Comparison of ENCODE assay signal across 8 cellular contexts in the genomic region with DNA sequence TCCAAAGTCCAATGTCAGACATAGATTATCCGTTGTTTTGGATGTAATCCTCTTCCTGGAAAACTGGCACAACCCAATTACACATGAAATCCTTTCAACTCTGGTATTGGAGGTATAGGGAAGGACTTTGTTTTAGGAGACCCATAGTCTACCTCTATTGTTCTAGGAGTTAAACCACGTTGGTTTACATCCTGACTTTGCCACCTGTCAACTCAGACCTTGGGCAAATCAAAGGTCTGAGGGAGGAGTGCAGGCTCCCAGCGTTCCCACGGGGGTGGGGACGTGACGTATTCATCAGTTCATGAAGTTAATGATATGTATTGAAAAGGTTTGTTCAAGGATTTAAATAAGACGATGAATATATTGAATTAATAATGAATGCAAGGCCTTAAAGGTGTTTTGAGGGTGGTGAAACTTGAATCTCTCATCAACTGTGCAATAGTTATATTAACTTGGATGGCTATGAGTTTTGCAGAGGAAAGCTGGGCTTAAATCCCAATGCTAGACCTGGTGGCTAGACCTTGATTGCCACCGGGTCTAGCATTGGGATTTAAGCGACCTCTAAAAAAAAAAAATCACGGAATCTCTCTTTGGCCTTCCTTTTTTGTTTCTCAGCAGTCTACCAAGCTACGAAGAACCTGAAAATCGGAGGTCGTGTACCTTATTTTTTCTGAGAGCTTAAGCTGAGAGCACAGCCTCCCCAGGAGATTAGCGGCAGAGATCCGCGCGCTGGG. TPM values are rescaled to one million over a fixed set of nuclear protein-coding genes. Genes with fewer than 3 reads are reported as not detected.
DNase-seq lines count a peak whose midpoint lies in the region; ATAC-seq and TF ChIP-seq lines count a peak whose summit lies in the region.

No MANE protein-coding gene starts in this region.

- ATAC-seq in HG02981 (IDR thresholded peaks at IDR 0.05; ENCODE audit: unreplicated experiment) (no peak), GM21717 (IDR thresholded peaks at IDR 0.05; ENCODE audit: unreplicated experiment) (no peak)

- no peaks in the 10 kb centered on the region for H3K27me3 Mint-ChIP-seq in CD4-positive, alpha-beta memory T cell

- POLR2A ChIA-PET in CD4-positive, alpha-beta memory T cell (lab: Charles Lee; ENCODE audit: partially characterized antibody), result interaction anchor here (0.6 to 1.2 kb wide), 4 partner anchors 16 to 970 kb away, joined by 3 read pairs; no protein-coding TSS in a partner anchor

- peak overlapping the region; percentile 81 to 95 (median 93) for H3K27ac Mint-ChIP-seq in CD4-positive, alpha-beta memory T cell

- no peaks in the 10 kb centered on the region for H4K20me1 ChIP-seq in mammary epithelial cell (ENCODE audit: insufficient read depth, low read length)

- peaks cover 0 to 3% of the 10 kb centered on the region in 2 donors for H3K36me3 Mint-ChIP-seq in CD4-positive, alpha-beta memory T cell

- H3K4me1 ChIP-seq in CD4-positive, alpha-beta memory T cell (ENCODE audit: insufficient read depth, low read length), result peaks cover 13% of the 10 kb centered on the region
- H3K4me1 ChIP-seq in mammary epithelial cell (ENCODE audit: insufficient read depth, low read length), result peaks cover 7% of the 10 kb centered on the region
- peaks cover 5% of the 10 kb centered on the region for H3K4me1 ChIP-seq in mucosa of stomach (ENCODE audit: control insufficient read depth, insufficient read depth, low read length)

- TF ChIP-seq CTCF in HL-60 (IDR thresholded peaks at IDR 0.05; ENCODE audit: insufficient read depth, low read length), result no peak
- no peak for TF ChIP-seq CTCF in mammary epithelial cell (conservative IDR thresholded peaks at IDR 0.05 in 1 of 2, IDR thresholded peaks at IDR 0.05 in 1 of 2; ENCODE audit: extremely low read depth in 1 of 2, insufficient read depth in 1 of 2, low read depth in 1 of 2, low read length in 2 of 2)

- no peaks in the 10 kb centered on the region for H3K9me3 Mint-ChIP-seq in CD4-positive, alpha-beta memory T cell

- in situ Hi-C loops in mammary epithelial cell (cut with MboI; ENCODE audit: low sequenced_read_pairs in 2 of 2), result no loop called here

- peaks cover 10 to 20% (median 12%) of the 10 kb centered on the region in 4 donors for H3K4me1 Mint-ChIP-seq in CD4-positive, alpha-beta memory T cell

- dilution Hi-C loops in mammary epithelial cell (cut with HindIII; ENCODE audit: low sequenced_read_pairs), result no loop called here

- H3K4me2 ChIP-seq in mammary epithelial cell (ENCODE audit: insufficient read depth, low read depth, low read length), result peak overlapping the region; percentile 31

- H3K4me3 ChIP-seq in CD4-positive, alpha-beta memory T cell (ENCODE audit: low read length in 2 of 2), result peak overlapping the region; percentile 22 to 68
- H3K4me3 ChIP-seq in HL-60 (replicated peaks; ENCODE audit: insufficient read depth, low read length), result peak overlapping the region; percentile 99
- H3K4me3 ChIP-seq in mammary epithelial cell (replicated peaks in 1 of 3; ENCODE audit: insufficient read depth in 1 of 3, low read depth in 2 of 3, low read length in 3 of 3), result peak overlapping the region in 2 of 3 experiments; percentile 68 to 87
- H3K4me3 ChIP-seq in mucosa of stomach (ENCODE audit: low read length), result no peak overlapping the region

- CTCF ChIA-PET in CD4-positive, alpha-beta memory T cell (lab: Charles Lee; ENCODE audit: partially characterized antibody), result interaction anchor here (1.4 kb wide), 1 partner anchor 123 kb away, joined by 3 read pairs; no protein-coding TSS in a partner anchor
- CTCF ChIA-PET in mammary epithelial cell (lab: Charles Lee; ENCODE audit: low non-redundant PET), result no interaction called here

- peak overlapping the region; percentile 85 to 95 (median 91) for H3K4me3 Mint-ChIP-seq in CD4-positive, alpha-beta memory T cell

- H3K9ac ChIP-seq in mammary epithelial cell (ENCODE audit: insufficient read depth, low read length), result peak overlapping the region; percentile 20
- H3K9ac ChIP-seq in mucosa of stomach (ENCODE audit: low read length), result peak overlapping the region; percentile 93

- peaks cover 40% of the 10 kb centered on the region for H3K79me2 ChIP-seq in mammary epithelial cell (ENCODE audit: insufficient read depth, low read length)

- intact Hi-C loops in CD4-positive, alpha-beta memory T cell (cut with micrococcal nuclease), result no loop called here
- intact Hi-C loops in mammary epithelial cell (cut with micrococcal nuclease), result loop anchor here (1.0 kb wide), 3 partner anchors 22 to 42 kb away; no protein-coding TSS in a partner anchor

- no peaks in the 10 kb centered on the region for H3K36me3 ChIP-seq in CD4-positive, alpha-beta memory T cell (ENCODE audit: insufficient read depth, low read length)
- H3K36me3 ChIP-seq in mammary epithelial cell (ENCODE audit: insufficient read depth, low read length), result no peaks in the 10 kb centered on the region
- H3K36me3 ChIP-seq in mucosa of stomach (ENCODE audit: control insufficient read depth, insufficient read depth, low read length), result no peaks in the 10 kb centered on the region

- TSS peak; percentile 50 for BruUV-seq in mammary epithelial cell (replicated peaks; lab: Mats Ljungman, UMichigan)

- 52% methylated on average over 12 of the region's 17 CpGs for WGBS in mammary epithelial cell (ENCODE audit: low coverage, missing lambda C conversion rate)

- peak overlapping the region; percentile 65 for H3K27ac ChIP-seq in CD4-positive, alpha-beta memory T cell (ENCODE audit: low read depth, low read length)
- H3K27ac ChIP-seq in HL-60 (replicated peaks) (peak overlapping the region; percentile 8; the same call in 1 of the 2 replicates), mammary epithelial cell (ENCODE audit: insufficient read depth, low read depth, low read length) (no peak overlapping the region)

- DNase-seq in CD4-positive, alpha-beta memory T cell, result peak in 2 of 5 donors; percentile 3 to 4
- DNase-seq in HL-60 (ENCODE audit: low read depth in 1 of 2, low spot score in 1 of 2) (no peak), mammary epithelial cell (no peak), cortex of kidney (lab: John Stamatoyannopoulos, UW) (no peak)
- no peak for DNase-seq in stimulated activated CD4-positive, alpha-beta T cell treated with anti-CD3 and anti-CD28 coated beads, Interleukin-4, amount 100 ng/mL, for 24 hours

- H2AFZ ChIP-seq in mammary epithelial cell (ENCODE audit: low read depth, low read length), result peak overlapping the region; percentile 86

- no peaks in the 10 kb centered on the region for H3K27me3 ChIP-seq in CD4-positive, alpha-beta memory T cell (ENCODE audit: insufficient read depth, low read length)
- H3K27me3 ChIP-seq in HL-60 (ENCODE audit: insufficient read depth, poor library complexity, severe bottlenecking) (no peaks in the 10 kb centered on the region), mammary epithelial cell (ENCODE audit: insufficient read depth, low read length) (no peaks in the 10 kb centered on the region), mucosa of stomach (ENCODE audit: control insufficient read depth, insufficient read depth, low read length) (peaks cover 2% of the 10 kb centered on the region)

- H3K9me3 ChIP-seq in CD4-positive, alpha-beta memory T cell (ENCODE audit: control insufficient read depth in 1 of 2, low read length in 2 of 2), result no peaks in the 10 kb centered on the region
- H3K9me3 ChIP-seq in mammary epithelial cell (replicated peaks; ENCODE audit: insufficient read depth, low read length), result no peaks in the 10 kb centered on the region
- H3K9me3 ChIP-seq in mucosa of stomach (ENCODE audit: control insufficient read depth, low read length), result no peaks in the 10 kb centered on the region

RNA-seq across cellular contexts. Expression of gene NF1, which starts 0.7 kb away (rescaled TPM):
- total RNA-seq in CD4-positive, alpha-beta memory T cell, result 10 to 100 TPM; 49.8 to 52.4 TPM
- polyA plus RNA-seq in CD4-positive, alpha-beta memory T cell, result 1 to 10 TPM; 5.5 to 5.9 TPM
- 10 to 100 TPM; 65.3 to 83.9 TPM for total RNA-seq in mammary epithelial cell
- 27.7 TPM for polyA plus RNA-seq in mammary epithelial cell
- polyA minus RNA-seq in mammary epithelial cell, result 178 TPM
